ENCODE assay signal across 14 cellular contexts in genomic region chr1:17575786-17576584, GRCh38. TPM values are rescaled to one million over a fixed set of nuclear protein-coding genes. Genes with fewer than 3 reads are reported as not detected.
A peak's percentile ranks its signal among the peaks of the same experiment; 100 is the strongest.
DNase-seq lines count a peak whose midpoint lies in the region; TF ChIP-seq lines count a peak whose summit lies in the region.
"Had no signal": no experiment of that assay in that cellular context is flagged by ENCODE, and none has a peak within 500 bp of the region (broad histone marks: within the 10 kb centered on the region; RNA-seq: fewer than 3 reads in every experiment).

No MANE protein-coding gene starts in this region.

- no peak overlapping the region for H3K4me2 ChIP-seq in mesenchymal stem cell (ENCODE audit: low read length, poor library complexity, severe bottlenecking)
- H3K4me2 ChIP-seq: KMS-11 had no signal

- no peak overlapping the region for H2BK12ac ChIP-seq in mesenchymal stem cell (ENCODE audit: low read length in 2 of 2)

- no peak overlapping the region for H2AFZ ChIP-seq in mesenchymal stem cell (ENCODE audit: low read depth, low read length)

- H3K27ac ChIP-seq in cingulate gyrus (ENCODE audit: low read depth, low read length) (peak overlapping the region; percentile 19), mesenchymal stem cell (ENCODE audit: low read length, poor library complexity, severe bottlenecking) (no peak overlapping the region), tibial nerve (peak overlapping the region; percentile 25 to 96 (median 75))
- H3K27ac ChIP-seq: KMS-11 had no signal

- peak overlapping the region; percentile 11 for H3K9ac ChIP-seq in mesenchymal stem cell (ENCODE audit: low read length)
- H3K9ac ChIP-seq: KMS-11 had no signal

- H3K4me1 ChIP-seq in mesenchymal stem cell (ENCODE audit: control insufficient read depth, insufficient read depth, low read depth, low read length) = peaks cover 42% of the 10 kb centered on the region
- H3K4me1 ChIP-seq in tibial nerve = peaks cover 0 to 92% (median 50%) of the 10 kb centered on the region in 4 donors

- no peak overlapping the region for H3K23ac ChIP-seq in mesenchymal stem cell (ENCODE audit: low read length in 2 of 2)

- H2BK120ac ChIP-seq in mesenchymal stem cell (ENCODE audit: low read depth, low read length) = no peak overlapping the region

- H3K14ac ChIP-seq in mesenchymal stem cell (ENCODE audit: low read length in 2 of 2) = no peak overlapping the region

- no peak overlapping the region for H4K91ac ChIP-seq in mesenchymal stem cell (ENCODE audit: low read length)

- DNase-seq in NCI-H146 (lab: John Stamatoyannopoulos, UW) = peak; percentile 85
- no peak for DNase-seq in mesenchymal stem cell
- no peak for DNase-seq in tibial nerve (ENCODE audit: low spot score in 2 of 2)
- no peak for DNase-seq in SHP77 treated with DMSO at 0.1 percent for 48 hours (lab: John Stamatoyannopoulos, UW)
- no peak for DNase-seq in NCI-H2196 (lab: John Stamatoyannopoulos, UW; ENCODE audit: unreplicated experiment)
- DNase-seq in stimulated activated CD4-positive, alpha-beta T cell treated with anti-CD3 and anti-CD28 coated beads, Interleukin-4, amount 100 ng/mL, for 1 hour = no peak
- DNase-seq: CD4-positive, CD25-positive, alpha-beta regulatory T cell; NCI-H1436; NCI-H524; T-helper 17 cell; uterus had no signal

- no peak overlapping the region for H3K18ac ChIP-seq in mesenchymal stem cell (ENCODE audit: low read depth in 1 of 2, low read length in 2 of 2)

- no peak overlapping the region for H2AK5ac ChIP-seq in mesenchymal stem cell (ENCODE audit: low read length, severe bottlenecking)

- no peak for TF ChIP-seq POLR2A in tibial nerve (IDR thresholded peaks at IDR 0.05)

- no peak overlapping the region for H2BK5ac ChIP-seq in mesenchymal stem cell (ENCODE audit: low read depth, low read length, poor library complexity, severe bottlenecking)

- 81% methylated on average over 14 of the region's 16 CpGs for WGBS in mesenchymal stem cell
- 56 to 60% methylated on average over 13 to 16 of the region's 16 CpGs for WGBS in tibial nerve, 2 donors

- H3K79me1 ChIP-seq in mesenchymal stem cell (replicated peaks; ENCODE audit: low read length, poor library complexity, severe bottlenecking) = peaks cover 25% of the 10 kb centered on the region

- H3K27me3 ChIP-seq in mesenchymal stem cell (ENCODE audit: control insufficient read depth in 1 of 2, insufficient read depth in 1 of 2, low read length in 2 of 2) = no peaks in the 10 kb centered on the region
- no peaks in the 10 kb centered on the region for H3K27me3 ChIP-seq in tibial nerve
- H3K27me3 ChIP-seq: uterus had no signal

- H3K4me3 ChIP-seq in mesenchymal stem cell (ENCODE audit: insufficient read depth in 1 of 2, low read depth in 1 of 2, low read length in 2 of 2) = no peak overlapping the region
- no peak overlapping the region for H3K4me3 ChIP-seq in tibial nerve
- H3K4me3 ChIP-seq: uterus had no signal

- TF ChIP-seq CTCF in tibial nerve (IDR thresholded peaks at IDR 0.05) = no peak

- H3K36me3 ChIP-seq in mesenchymal stem cell (ENCODE audit: control insufficient read depth in 1 of 2, insufficient read depth in 2 of 2, low read depth in 1 of 2, low read length in 2 of 2) (peaks cover 3% of the 10 kb centered on the region in 2 experiments), tibial nerve (no peaks in the 10 kb centered on the region)
- H3K36me3 ChIP-seq: uterus had no signal

- no peak overlapping the region for H3K4ac ChIP-seq in mesenchymal stem cell (ENCODE audit: low read depth in 1 of 2, low read length in 2 of 2)

- no peaks in the 10 kb centered on the region for H3K9me3 ChIP-seq in mesenchymal stem cell (ENCODE audit: control insufficient read depth, low read length)
- no peaks in the 10 kb centered on the region for H3K9me3 ChIP-seq in tibial nerve
- H3K9me3 ChIP-seq: uterus had no signal

- no peak overlapping the region for H2BK15ac ChIP-seq in mesenchymal stem cell (ENCODE audit: low read depth, poor library complexity, severe bottlenecking)

- TF ChIP-seq EP300 in tibial nerve (IDR thresholded peaks at IDR 0.05) = no peak

- no peak overlapping the region for H4K8ac ChIP-seq in mesenchymal stem cell (ENCODE audit: low read length)

RNA-seq across cellular contexts. Expression of gene ARHGEF10L, which starts 36.5 kb away (rescaled TPM):
- polyA plus RNA-seq in mesenchymal stem cell (2013, experiment 1 of 2) = 6.9 TPM
- 7.2 TPM for polyA plus RNA-seq in mesenchymal stem cell (2013, experiment 2 of 2)
- total RNA-seq in tibial nerve = 10 to 100 TPM; 38.5 to 73.8 (median 41.7) TPM
- total RNA-seq: activated T-helper 1 cell treated with anti-CD3 and anti-CD28 coated beads, Interleukin-12 subunit alpha, Interleukin-12 subunit beta, Interleukin-2, Interleukin-4 antibody, amounts not matched to agents 30 ng/mL and 10 ng/mL and 1 ng/mL, durations not matched to agents 14 hours and 24 hours and 36 hours; CD4-positive, CD25-positive, alpha-beta regulatory T cell had no signal
- polyA plus RNA-seq: CD4-positive, CD25-positive, alpha-beta regulatory T cell had no signal
